ENCODE assay signal across 8 cellular contexts in the genomic region with DNA sequence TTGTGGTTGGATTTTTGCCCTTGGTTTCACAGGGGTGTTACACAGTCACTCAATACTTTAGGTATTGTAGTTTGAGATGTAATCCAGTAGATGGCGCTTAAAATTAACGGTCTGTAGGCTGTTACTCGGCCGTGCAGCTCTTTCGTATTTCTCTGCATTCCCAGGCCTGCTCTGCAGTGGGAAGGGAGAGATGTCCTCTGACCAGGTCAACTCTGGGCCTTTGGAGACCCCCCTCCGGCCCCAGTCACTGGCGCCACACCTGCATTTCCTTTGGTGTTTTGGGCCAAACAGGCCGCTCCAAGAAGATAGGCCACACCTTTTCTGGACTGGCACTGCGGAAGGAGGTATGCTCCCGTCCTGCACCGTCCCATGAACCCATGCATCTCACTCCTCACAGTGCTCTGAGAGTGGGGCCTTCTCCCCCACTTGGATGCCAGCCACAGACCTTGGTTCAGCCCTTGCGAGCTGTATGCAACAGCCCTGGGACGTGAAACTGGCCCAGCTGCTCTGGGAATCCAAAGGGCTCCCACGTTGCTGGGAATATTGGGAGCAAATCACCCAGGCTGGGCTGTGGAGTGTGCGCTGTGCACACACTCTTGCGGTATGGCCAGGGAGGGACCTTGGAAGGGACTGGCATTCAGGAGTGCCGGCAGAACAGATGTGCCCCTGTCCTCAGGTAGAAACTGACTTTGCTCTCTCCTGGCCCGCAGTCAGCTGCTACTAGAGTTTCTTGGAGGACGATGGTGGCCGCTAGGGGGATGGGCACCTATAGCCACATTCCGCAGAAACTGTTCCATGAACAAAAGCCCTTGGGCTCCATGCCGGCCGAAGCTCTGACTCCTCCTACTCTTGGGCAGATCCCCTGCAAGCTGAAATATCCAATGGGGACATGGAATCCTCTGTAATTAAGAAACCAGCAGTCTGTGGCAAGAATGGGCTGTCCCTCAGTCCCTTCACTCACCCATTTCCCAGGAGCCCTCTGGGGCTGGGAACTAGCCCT.
A peak's percentile ranks its signal among the peaks of the same experiment; 100 is the strongest.
DNase-seq lines count a peak whose midpoint lies in the region; ATAC-seq and TF ChIP-seq lines count a peak whose summit lies in the region.

No MANE protein-coding gene starts in this region.

- H3K4me2 ChIP-seq in Loucy (ENCODE audit: low read depth, low read length, poor library complexity, severe bottlenecking) = no peak overlapping the region

- TF ChIP-seq POLR2A in transverse colon (IDR thresholded peaks at IDR 0.05) = no peak
- no peak for TF ChIP-seq POLR2A in vagina (IDR thresholded peaks at IDR 0.05)

- H3K9ac ChIP-seq in Loucy (ENCODE audit: low read depth, low read length, poor library complexity, severe bottlenecking) = no peak overlapping the region

- H3K27ac ChIP-seq in WERI-Rb-1 (no peak overlapping the region), transverse colon (no peak overlapping the region), vagina (no peak overlapping the region)

- intact Hi-C loops in transverse colon (cut with DNase I; ENCODE audit: low total_unique reads) (no loop called here), vagina (cut with DNase I) (no loop called here)

- peak; percentile 73 for TF ChIP-seq CTCF in Loucy (conservative IDR thresholded peaks at IDR 0.05; ENCODE audit: low read length)
- TF ChIP-seq CTCF in WERI-Rb-1 (IDR thresholded peaks at IDR 0.05; ENCODE audit: low read depth, low read length) = peak; percentile 59
- TF ChIP-seq CTCF in transverse colon (IDR thresholded peaks at IDR 0.05) = peak in 4 of 5 experiments; percentile 41 to 52 (median 46)
- TF ChIP-seq CTCF in vagina (IDR thresholded peaks at IDR 0.05) = no peak

- H3K9me3 ChIP-seq in Loucy (ENCODE audit: insufficient read depth, low read depth, low read length) (no peaks in the 10 kb centered on the region), WERI-Rb-1 (ENCODE audit: severe bottlenecking) (no peaks in the 10 kb centered on the region), transverse colon (no peaks in the 10 kb centered on the region), vagina (no peaks in the 10 kb centered on the region)

- H2AFZ ChIP-seq in Loucy (ENCODE audit: low read length) = peak overlapping the region; percentile 37

- no peak for TF ChIP-seq EP300 in transverse colon (IDR thresholded peaks at IDR 0.05; ENCODE audit: low read depth)

- H3K36me3 ChIP-seq in Loucy (ENCODE audit: insufficient read depth, low read length) (no peaks in the 10 kb centered on the region), WERI-Rb-1 (no peaks in the 10 kb centered on the region), transverse colon (no peaks in the 10 kb centered on the region), vagina (no peaks in the 10 kb centered on the region)

- H4K20me1 ChIP-seq in Loucy (ENCODE audit: insufficient read depth, low read length, poor library complexity, severe bottlenecking) = no peaks in the 10 kb centered on the region

- H3K79me2 ChIP-seq in Loucy (ENCODE audit: insufficient read depth, low read length) = no peaks in the 10 kb centered on the region

- in situ Hi-C loops in transverse colon (cut with MboI; ENCODE audit: low pct_ligation_motif_present in 1 of 4, low pct_unique_long_range_greater_than_20kb in 1 of 4, low sequenced_read_pairs in 3 of 4) = loop anchor here (25.0 kb wide), 3 partner anchors 814 to 1039 kb away; no protein-coding TSS in a partner anchor

- no peaks in the 10 kb centered on the region for H3F3A ChIP-seq in Loucy (ENCODE audit: low read depth)

- WGBS in transverse colon (ENCODE audit: low coverage in 1 of 2), 2 donors = 55% methylated on average over 23 of the region's 23 CpGs; no CpG with 5 or more reads in 1 of the 2 donors

- H3K27me3 ChIP-seq in Loucy (ENCODE audit: insufficient read depth, low read length, poor library complexity, severe bottlenecking) (no peaks in the 10 kb centered on the region), WERI-Rb-1 (ENCODE audit: insufficient read depth, low read depth, severe bottlenecking) (no peaks in the 10 kb centered on the region), transverse colon (no peaks in the 10 kb centered on the region), vagina (no peaks in the 10 kb centered on the region)

- no peaks in the 10 kb centered on the region for H3K9me2 ChIP-seq in Loucy (replicated peaks; ENCODE audit: low read depth, low read length)

- H3K4me1 ChIP-seq in Loucy (ENCODE audit: insufficient read depth, low read length, poor library complexity, severe bottlenecking) (no peaks in the 10 kb centered on the region), transverse colon (no peaks in the 10 kb centered on the region), vagina (no peaks in the 10 kb centered on the region)

- no peak overlapping the region for H3K4me3 ChIP-seq in Loucy (ENCODE audit: low read length, poor library complexity, severe bottlenecking)
- no peak overlapping the region for H3K4me3 ChIP-seq in WERI-Rb-1 (ENCODE audit: low read depth, low read length)
- no peak overlapping the region for H3K4me3 ChIP-seq in transverse colon
- no peak overlapping the region for H3K4me3 ChIP-seq in vagina

- DNase-seq in DMS 273 (lab: John Stamatoyannopoulos, UW; ENCODE audit: unreplicated experiment) = peak; percentile 44
- no peak for DNase-seq in DMS 273 treated with DMSO at 0.1 percent for 48 hours (lab: John Stamatoyannopoulos, UW)
- peak; percentile 17 for DNase-seq in WERI-Rb-1
- peak; percentile 45 for DNase-seq in iPS-NIHi7 (ENCODE audit: extremely low spot score)
- no peak for DNase-seq in transverse colon
- DNase-seq in vagina (ENCODE audit: extremely low spot score in 2 of 2) = no peak

- peak; percentile 87 for ATAC-seq in HG02623 (IDR thresholded peaks at IDR 0.05; ENCODE audit: unreplicated experiment)

Comparison
In these comparisons a context has a peak if more than half of its experiments do, and no peak if none do; other contexts are left out.
1. DNase-seq: peak in DMS 273 (single experiment), WERI-Rb-1 (single experiment) and iPS-NIHi7 (single experiment); none in DMS 273 treated with DMSO at 0.1 percent for 48 hours (single experiment), transverse colon (single experiment) and vagina (0 of 2).
2. CTCF ChIP-seq: peak in Loucy (single experiment), WERI-Rb-1 (single experiment) and transverse colon (4 of 5); none in vagina (0 of 3).